In the genomic region with DNA sequence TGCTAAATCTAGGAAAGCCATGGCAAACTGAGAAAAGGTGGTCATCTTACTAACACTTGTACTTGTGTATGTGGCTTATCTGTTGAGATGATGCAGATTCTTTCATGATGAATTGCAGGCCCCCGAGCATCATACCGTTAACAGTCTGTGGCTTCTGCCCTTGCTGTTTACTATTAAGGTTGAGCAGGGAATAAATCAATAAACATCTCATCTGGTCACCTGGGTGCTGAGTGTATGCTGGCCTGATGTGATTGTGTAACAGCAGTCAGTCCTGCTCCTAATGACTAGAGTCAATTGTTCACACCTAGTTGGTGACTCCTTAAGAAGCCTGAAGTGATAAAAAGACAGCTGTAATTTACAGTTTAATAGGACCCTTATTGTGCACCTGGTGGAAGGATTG, we compare ENCODE assay signal across 15 cellular contexts. TPM values are rescaled to one million over a fixed set of nuclear protein-coding genes. Genes with fewer than 3 reads are reported as not detected.
"Had no signal": no experiment of that assay in that cellular context is flagged by ENCODE, and none has a peak within 500 bp of the region (broad histone marks: within the 10 kb centered on the region; RNA-seq: fewer than 3 reads in every experiment).

No MANE protein-coding gene starts in this region.

- H3K4me3 Mint-ChIP-seq: activated CD4-positive, alpha-beta memory T cell treated with anti-CD3 and anti-CD28 coated beads for 36 hours; activated T-cell treated with anti-CD3 and anti-CD28 coated beads, Interleukin-2, amount 50 U/mL, for 72 hours; stimulated activated naive CD8-positive, alpha-beta T cell treated with anti-CD3 and anti-CD28 coated beads, Interleukin-15, amount 100 ng/mL, for 72 hours had no signal

- FAIRE-seq: endothelial cell of umbilical vein, kidney had no signal

- H3K36me3 Mint-ChIP-seq: activated CD4-positive, alpha-beta memory T cell treated with anti-CD3 and anti-CD28 coated beads for 36 hours had no signal

- H3K9me3 Mint-ChIP-seq: activated CD4-positive, alpha-beta memory T cell treated with anti-CD3 and anti-CD28 coated beads for 36 hours; stimulated activated naive CD8-positive, alpha-beta T cell treated with anti-CD3 and anti-CD28 coated beads, Interleukin-15, amount 100 ng/mL, for 72 hours had no signal

- H3K27ac Mint-ChIP-seq: activated CD4-positive, alpha-beta memory T cell treated with anti-CD3 and anti-CD28 coated beads for 36 hours; activated T-cell treated with anti-CD3 and anti-CD28 coated beads, Interleukin-2, amount 50 U/mL, for 72 hours; stimulated activated naive CD8-positive, alpha-beta T cell treated with anti-CD3 and anti-CD28 coated beads, Interleukin-15, amount 100 ng/mL, for 72 hours had no signal

- ATAC-seq: activated T-cell treated with anti-CD3 and anti-CD28 coated beads, Interleukin-2, amount 50 U/mL, for 72 hours; gastroesophageal sphincter; left ventricle myocardium superior; stimulated activated naive CD8-positive, alpha-beta T cell treated with anti-CD3 and anti-CD28 coated beads, Interleukin-15, amount 100 ng/mL, for 72 hours had no signal

- DNase-seq: activated CD4-positive, alpha-beta memory T cell treated with anti-CD3 and anti-CD28 coated beads for 36 hours; activated T-cell treated with anti-CD3 and anti-CD28 coated beads, Interleukin-2, amount 50 U/mL, for 72 hours; kidney; left ventricle myocardium superior; retina; stimulated activated CD4-positive, alpha-beta T cell treated with anti-CD3 and anti-CD28 coated beads, Interleukin-15, amount 100 ng/mL, for 24 hours; stimulated activated CD4-positive, alpha-beta T cell treated with anti-CD3 and anti-CD28 coated beads, Interleukin-4, amount 100 ng/mL, for 24 hours; stimulated activated naive CD8-positive, alpha-beta T cell treated with anti-CD3 and anti-CD28 coated beads, Interleukin-15, amount 100 ng/mL, for 72 hours; T-helper 9 cell had no signal

- H3K27me3 Mint-ChIP-seq: activated CD4-positive, alpha-beta memory T cell treated with anti-CD3 and anti-CD28 coated beads for 36 hours; stimulated activated naive CD8-positive, alpha-beta T cell treated with anti-CD3 and anti-CD28 coated beads, Interleukin-15, amount 100 ng/mL, for 72 hours had no signal

- H3K4me1 Mint-ChIP-seq: stimulated activated naive CD8-positive, alpha-beta T cell treated with anti-CD3 and anti-CD28 coated beads, Interleukin-15, amount 100 ng/mL, for 72 hours had no signal

RNA-seq across cellular contexts. Expression of a gene that starts 8.3 kb away (rescaled TPM):
- total RNA-seq: activated CD4-positive, alpha-beta memory T cell treated with anti-CD3 and anti-CD28 coated beads for 36 hours; activated T-cell treated with anti-CD3 and anti-CD28 coated beads, Interleukin-2, amount 50 U/mL, for 72 hours; ascending aorta; endothelial cell of umbilical vein; gastroesophageal sphincter; hepatocyte; kidney; left ventricle myocardium superior; thoracic aorta; urinary bladder had no signal
